In the genomic region with DNA sequence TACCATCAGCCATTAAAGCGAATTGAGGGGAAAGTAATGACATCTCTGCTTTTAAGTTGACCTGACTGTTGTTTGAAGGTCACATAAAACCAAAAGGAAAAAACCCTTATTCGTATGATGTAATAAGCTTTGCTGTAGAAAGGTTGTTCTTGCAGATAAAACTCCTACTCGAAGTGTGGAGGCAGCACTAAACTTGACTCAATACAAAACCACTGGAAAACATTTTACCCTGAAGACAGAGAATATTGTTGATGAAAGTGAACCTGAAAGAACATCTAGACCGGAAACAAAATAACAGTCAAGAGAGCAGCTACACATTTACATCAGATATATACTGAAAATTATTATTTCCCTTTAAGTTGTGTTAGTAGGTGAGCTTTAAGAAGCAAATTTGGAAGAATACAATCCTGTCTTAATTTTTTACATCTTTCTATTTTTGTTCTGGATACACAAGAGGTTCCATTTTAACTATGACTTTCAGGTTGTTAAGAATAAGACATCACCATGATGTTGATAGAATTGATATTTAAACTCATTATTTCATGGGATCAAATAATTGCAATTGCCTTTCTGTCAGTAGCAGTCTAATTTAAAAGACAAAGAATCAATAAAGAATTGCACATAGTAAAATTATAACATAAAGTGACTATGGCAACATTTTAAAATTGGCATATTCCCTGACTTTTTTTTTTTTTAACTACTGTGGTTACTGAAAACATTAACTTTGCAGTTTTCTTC, we compare ENCODE assay signal across 21 cellular contexts. TPM values are rescaled to one million over a fixed set of nuclear protein-coding genes. Genes with fewer than 3 reads are reported as not detected.
DNase-seq lines count a peak whose midpoint lies in the region; ATAC-seq, FAIRE-seq and TF ChIP-seq lines count a peak whose summit lies in the region.
"Had no signal": no experiment of that assay in that cellular context is flagged by ENCODE, and none has a peak within 500 bp of the region (broad histone marks: within the 10 kb centered on the region; RNA-seq: fewer than 3 reads in every experiment).

No MANE protein-coding gene starts in this region.

- DNase-seq in BE2C: no peak
- peak; percentile 7 for DNase-seq in MM.1S
- peak; percentile 30 to 40 for DNase-seq in cardiac fibroblast (ENCODE audit: low read depth in 2 of 2)
- no peak for DNase-seq in mesenchymal stem cell
- DNase-seq in HepG2 (ENCODE audit: low spot score): no peak
- DNase-seq in RPMI8226: no peak
- DNase-seq in NCI-H146 (lab: John Stamatoyannopoulos, UW): no peak
- DNase-seq in trophoblast cell: no peak
- DNase-seq: activated CD4-positive, alpha-beta T cell treated with anti-CD3 and anti-CD28 coated beads, Interleukin-2, amount 10 ng/mL, durations not matched to agents 7 days and 5 days; activated naive CD4-positive, alpha-beta T cell treated with anti-CD3 and anti-CD28 coated beads, Interleukin-2, amount 50 U/mL, for 16 hours; CD8-positive, alpha-beta T cell; dermis blood vessel endothelial cell; DND-41; heart right ventricle; midbrain; NCI-H2029 treated with DMSO at 0.1 percent for 48 hours; NCI-H510A; PC-9; retina; stimulated activated CD4-positive, alpha-beta T cell treated with anti-CD3 and anti-CD28 coated beads, Interleukin-15, amount 100 ng/mL, for 24 hours had no signal

- WGBS in mesenchymal stem cell: 100% methylated on average over 1 of the region's 4 CpGs
- WGBS in HepG2 (ENCODE audit: low lambda C conversion rate): 35% methylated on average over 4 of the region's 4 CpGs
- no CpG with 5 or more reads among the region's 4 CpGs for whole genome bisulfite sequencing in trophoblast cell (ENCODE audit: extremely low coverage, insufficient coverage, insufficient read length)

- CTCF ChIA-PET in HepG2 (lab: Yijun Ruan, JAX; ENCODE audit: low intra/inter-chr PET ratio, low total read pairs): no interaction called here

- no peak overlapping the region for H4K8ac ChIP-seq in mesenchymal stem cell (ENCODE audit: low read length)
- H4K8ac ChIP-seq in trophoblast cell (ENCODE audit: low read depth, low read length): no peak overlapping the region

- H3K79me1 ChIP-seq in mesenchymal stem cell (replicated peaks; ENCODE audit: low read length, poor library complexity, severe bottlenecking) (peaks cover 1% of the 10 kb centered on the region), trophoblast cell (ENCODE audit: low read length) (no peaks in the 10 kb centered on the region)

- H4K20me1 ChIP-seq in MM.1S (ENCODE audit: insufficient read depth, low read length): no peaks in the 10 kb centered on the region
- H4K20me1 ChIP-seq in HepG2 (ENCODE audit: insufficient read depth, low read length): no peaks in the 10 kb centered on the region

- ATAC-seq in HepG2: no peak
- ATAC-seq: CD8-positive, alpha-beta T cell; heart right ventricle had no signal

- no peaks in the 10 kb centered on the region for H3K36me3 ChIP-seq in BE2C
- H3K36me3 ChIP-seq in MM.1S (replicated peaks; ENCODE audit: insufficient read depth, low read length): no peaks in the 10 kb centered on the region
- H3K36me3 ChIP-seq in mesenchymal stem cell (ENCODE audit: control insufficient read depth in 1 of 2, insufficient read depth in 2 of 2, low read depth in 1 of 2, low read length in 2 of 2): peaks cover 0 to 7% of the 10 kb centered on the region in 2 experiments
- no peaks in the 10 kb centered on the region for H3K36me3 ChIP-seq in HepG2 (replicated peaks in 1 of 2; ENCODE audit: control insufficient read depth in 1 of 2, insufficient read depth in 2 of 2, low read length in 2 of 2)
- H3K36me3 ChIP-seq in trophoblast cell (ENCODE audit: control insufficient read depth in 1 of 2, insufficient read depth in 2 of 2, low read length in 2 of 2): no peaks in the 10 kb centered on the region
- H3K36me3 ChIP-seq: heart right ventricle had no signal

- TF ChIP-seq POLR2A in HepG2 (IDR thresholded peaks at IDR 0.05; ENCODE audit: insufficient read depth in 1 of 2, low read depth in 2 of 2, low read length in 2 of 2): no peak

- H2AFZ ChIP-seq in MM.1S (ENCODE audit: low read length) (no peak overlapping the region), mesenchymal stem cell (ENCODE audit: low read depth, low read length) (no peak overlapping the region), HepG2 (ENCODE audit: low read length) (no peak overlapping the region), trophoblast cell (ENCODE audit: insufficient read depth, low read length, poor library complexity) (no peak overlapping the region)
- H2AFZ ChIP-seq: PC-9 had no signal

- TF ChIP-seq EP300 in HepG2 (IDR thresholded peaks at IDR 0.05; ENCODE audit: low read depth in 2 of 2, low read length in 2 of 2) (no peak), HepG2 (CRISPR knock-in tag; IDR thresholded peaks at IDR 0.05; ENCODE audit: borderline replicate concordance) (no peak)

- H3K4ac ChIP-seq in mesenchymal stem cell (ENCODE audit: low read depth in 1 of 2, low read length in 2 of 2) (no peak overlapping the region), trophoblast cell (ENCODE audit: low read depth, low read length) (no peak overlapping the region)

- H2BK12ac ChIP-seq in mesenchymal stem cell (ENCODE audit: low read length in 2 of 2): no peak overlapping the region
- H2BK12ac ChIP-seq in trophoblast cell (ENCODE audit: low read length): no peak overlapping the region

- H3K23ac ChIP-seq in mesenchymal stem cell (ENCODE audit: low read length in 2 of 2): no peak overlapping the region
- no peak overlapping the region for H3K23ac ChIP-seq in trophoblast cell (ENCODE audit: low read length)

- H2BK120ac ChIP-seq in mesenchymal stem cell (ENCODE audit: low read depth, low read length): no peak overlapping the region
- H2BK120ac ChIP-seq in trophoblast cell (ENCODE audit: insufficient read depth, low read length, poor library complexity): no peak overlapping the region

- H2BK5ac ChIP-seq in mesenchymal stem cell (ENCODE audit: low read depth, low read length, poor library complexity, severe bottlenecking) (no peak overlapping the region), trophoblast cell (ENCODE audit: low read depth, low read length, poor library complexity) (no peak overlapping the region)

- POLR2A ChIA-PET in HepG2 (lab: Yijun Ruan, JAX): no interaction called here

- no peak for TF ChIP-seq CTCF in BE2C (IDR thresholded peaks at IDR 0.05; ENCODE audit: low read depth, low read length)
- no peak for TF ChIP-seq CTCF in MM.1S (IDR thresholded peaks at IDR 0.05; ENCODE audit: low read length)
- TF ChIP-seq CTCF in cardiac fibroblast (IDR thresholded peaks at IDR 0.05; ENCODE audit: low read depth, low read length): no peak
- TF ChIP-seq CTCF in HepG2 (CRISPR knock-in tag; IDR thresholded peaks at IDR 0.05): no peak

- no peak overlapping the region for H3K4me2 ChIP-seq in MM.1S (ENCODE audit: low read depth, low read length)
- no peak overlapping the region for H3K4me2 ChIP-seq in mesenchymal stem cell (ENCODE audit: low read length, poor library complexity, severe bottlenecking)
- no peak overlapping the region for H3K4me2 ChIP-seq in HepG2 (ENCODE audit: low read depth, low read length)
- no peak overlapping the region for H3K4me2 ChIP-seq in trophoblast cell (ENCODE audit: low read length)
- H3K4me2 ChIP-seq: PC-9 had no signal

- H3K27ac ChIP-seq in MM.1S (ENCODE audit: low read length) (no peak overlapping the region), mesenchymal stem cell (ENCODE audit: low read length, poor library complexity, severe bottlenecking) (no peak overlapping the region), HepG2 (ENCODE audit: extremely low read length, insufficient read depth, low read length) (no peak overlapping the region), trophoblast cell (ENCODE audit: low read depth, low read length) (no peak overlapping the region)
- H3K27ac ChIP-seq: PC-9 had no signal

- peaks cover 11% of the 10 kb centered on the region; the same call in 1 of the 2 replicates for H3K4me1 ChIP-seq in BE2C
- no peaks in the 10 kb centered on the region for H3K4me1 ChIP-seq in MM.1S (ENCODE audit: low read length)
- H3K4me1 ChIP-seq in mesenchymal stem cell (ENCODE audit: control insufficient read depth, insufficient read depth, low read depth, low read length): no peaks in the 10 kb centered on the region
- no peaks in the 10 kb centered on the region for H3K4me1 ChIP-seq in HepG2 (ENCODE audit: insufficient read depth, low read length)
- H3K4me1 ChIP-seq in trophoblast cell (ENCODE audit: control insufficient read depth in 1 of 2, insufficient read depth in 2 of 2, low read length in 2 of 2): no peaks in the 10 kb centered on the region

- no peaks in the 10 kb centered on the region for H3K27me3 ChIP-seq in BE2C
- no peaks in the 10 kb centered on the region for H3K27me3 ChIP-seq in MM.1S (replicated peaks; ENCODE audit: insufficient read depth, low read length)
- H3K27me3 ChIP-seq in mesenchymal stem cell (ENCODE audit: control insufficient read depth in 1 of 2, insufficient read depth in 1 of 2, low read length in 2 of 2): no peaks in the 10 kb centered on the region
- H3K27me3 ChIP-seq in HepG2 (ENCODE audit: control insufficient read depth in 1 of 2, insufficient read depth in 2 of 2, low read length in 2 of 2): no peaks in the 10 kb centered on the region
- no peaks in the 10 kb centered on the region for H3K27me3 ChIP-seq in trophoblast cell (ENCODE audit: insufficient read depth, low read length)
- H3K27me3 ChIP-seq: heart right ventricle had no signal

- TF ChIP-seq RAD21 in HepG2 (CRISPR knock-in tag; IDR thresholded peaks at IDR 0.05): no peak

- BruUV-seq in HepG2 (replicated peaks; lab: Mats Ljungman, UMichigan): no TSS peak

- H4K91ac ChIP-seq in mesenchymal stem cell (ENCODE audit: low read length) (no peak overlapping the region), trophoblast cell (ENCODE audit: low read depth, low read length) (no peak overlapping the region)

- H3K4me3 ChIP-seq in BE2C (ENCODE audit: low read depth, low read length): peak overlapping the region; percentile 71
- no peak overlapping the region for H3K4me3 ChIP-seq in MM.1S (ENCODE audit: low read length)
- no peak overlapping the region for H3K4me3 ChIP-seq in cardiac fibroblast (replicated peaks in 1 of 2; ENCODE audit: low read depth in 2 of 2, low read length in 2 of 2)
- H3K4me3 ChIP-seq in mesenchymal stem cell (ENCODE audit: insufficient read depth in 1 of 2, low read depth in 1 of 2, low read length in 2 of 2): no peak overlapping the region
- H3K4me3 ChIP-seq in HepG2 (replicated peaks in 1 of 3; ENCODE audit: insufficient read depth in 1 of 3, low read depth in 2 of 3, low read length in 3 of 3): no peak overlapping the region
- no peak overlapping the region for H3K4me3 ChIP-seq in trophoblast cell (ENCODE audit: low read depth, low read length)
- H3K4me3 ChIP-seq: PC-9 had no signal

- FAIRE-seq in HepG2 (lab: Jason Lieb, UNC): no peak
- FAIRE-seq: TTC549 had no signal

- H3K9ac ChIP-seq in MM.1S (ENCODE audit: low read length) (no peak overlapping the region), mesenchymal stem cell (ENCODE audit: low read length) (peak overlapping the region; percentile 92), HepG2 (ENCODE audit: insufficient read depth, low read depth, low read length) (no peak overlapping the region), trophoblast cell (ENCODE audit: low read length) (no peak overlapping the region)

- H3K18ac ChIP-seq in mesenchymal stem cell (ENCODE audit: low read depth in 1 of 2, low read length in 2 of 2): no peak overlapping the region
- no peak overlapping the region for H3K18ac ChIP-seq in trophoblast cell (ENCODE audit: low read length)

- H3F3A ChIP-seq in MM.1S (ENCODE audit: insufficient read depth, low read length): no peaks in the 10 kb centered on the region

- no peaks in the 10 kb centered on the region for H3K9me2 ChIP-seq in MM.1S (replicated peaks; ENCODE audit: insufficient read depth, low read length)

- H3K79me2 ChIP-seq in MM.1S (ENCODE audit: low read length) (no peaks in the 10 kb centered on the region), HepG2 (ENCODE audit: insufficient read depth, low read length) (no peaks in the 10 kb centered on the region), trophoblast cell (ENCODE audit: control insufficient read depth, insufficient read depth, low read length, poor library complexity) (no peaks in the 10 kb centered on the region)

- in situ Hi-C loops in HepG2 (cut with HindIII; ENCODE audit: extremely low pct_ligation_motif_present, low pct_unique_long_range_greater_than_20kb): no loop called here

- no peak overlapping the region for H4K12ac ChIP-seq in trophoblast cell (ENCODE audit: low read depth, low read length)

- H2BK15ac ChIP-seq in mesenchymal stem cell (ENCODE audit: low read depth, poor library complexity, severe bottlenecking): no peak overlapping the region

- no peaks in the 10 kb centered on the region for H3K9me3 ChIP-seq in BE2C
- no peaks in the 10 kb centered on the region for H3K9me3 ChIP-seq in MM.1S (replicated peaks; ENCODE audit: insufficient read depth, low read length)
- no peaks in the 10 kb centered on the region for H3K9me3 ChIP-seq in mesenchymal stem cell (ENCODE audit: control insufficient read depth, low read length)
- H3K9me3 ChIP-seq in HepG2 (ENCODE audit: low read length): no peaks in the 10 kb centered on the region
- H3K9me3 ChIP-seq in trophoblast cell (ENCODE audit: insufficient read depth, low read depth, low read length): no peaks in the 10 kb centered on the region
- H3K9me3 ChIP-seq: heart right ventricle had no signal

- H2AK5ac ChIP-seq in mesenchymal stem cell (ENCODE audit: low read length, severe bottlenecking) (no peak overlapping the region), trophoblast cell (ENCODE audit: low read length) (no peak overlapping the region)

- H3K14ac ChIP-seq in mesenchymal stem cell (ENCODE audit: low read length in 2 of 2) (no peak overlapping the region), trophoblast cell (ENCODE audit: low read length) (no peak overlapping the region)

- intact Hi-C loops in HepG2 (cut with micrococcal nuclease; ENCODE audit: unreplicated experiment): no loop called here

RNA-seq across cellular contexts. Expression of a gene that starts 6.4 kb away (rescaled TPM):
- polyA plus RNA-seq in BE2C (2012; ENCODE audit: insufficient read depth, insufficient read length, low read depth): 51.9 TPM
- polyA plus RNA-seq in mesenchymal stem cell (2013, experiment 1 of 2): 47.3 TPM
- 49.7 TPM for polyA plus RNA-seq in mesenchymal stem cell (2013, experiment 2 of 2)
- 0.24 and 0.48 TPM in 2 replicates for total RNA-seq in HepG2 (2016; rRNA removed; fragmentation: Illumina TruSeq; extraction: Trizol)
- 0.10 TPM in 1 of 2 replicates, not detected in the other for total RNA-seq in HepG2 (2016; cell fraction: cytosol; rRNA removed; fragmentation: Illumina TruSeq; extraction: Trizol; ENCODE audit: low read depth)
- 0.09 and 0.51 TPM in 2 replicates for total RNA-seq in HepG2 (2016; cell fraction: insoluble cytoplasmic fraction; rRNA removed; fragmentation: Illumina TruSeq; extraction: Trizol)
- 0.15 TPM in 1 of 2 replicates, not detected in the other for total RNA-seq in HepG2 (2016; cell fraction: membrane; rRNA removed; fragmentation: Illumina TruSeq; extraction: Trizol)
- 0.47 and 0.50 TPM in 2 replicates for total RNA-seq in HepG2 (2016; cell fraction: nucleus; rRNA removed; fragmentation: Illumina TruSeq; extraction: Trizol)
- 0.04 and 0.08 TPM in 2 replicates for polyA plus RNA-seq in HepG2 (2011; rRNA removed)
- polyA plus RNA-seq in HepG2 (2011; cell fraction: cytosol; rRNA removed): 0.01 and 0.09 TPM in 2 replicates
- 0.28 and 0.42 TPM in 2 replicates for polyA plus RNA-seq in HepG2 (2011; cell fraction: nucleus; rRNA removed)
- 0.21 TPM in 1 of 2 replicates, not detected in the other for polyA plus RNA-seq in HepG2 (2012)
- polyA plus RNA-seq in HepG2 (2016; cell fraction: cytosol; fragmentation: Illumina TruSeq; extraction: Trizol; ENCODE audit: low read depth): not detected in 2 replicates
- polyA plus RNA-seq in HepG2 (2016; cell fraction: insoluble cytoplasmic fraction; fragmentation: Illumina TruSeq; extraction: Trizol; ENCODE audit: low read depth): 0.25 and 0.35 TPM in 2 replicates
- 0.03 TPM in 1 of 2 replicates, not detected in the other for polyA plus RNA-seq in HepG2 (2016; cell fraction: membrane; fragmentation: Illumina TruSeq; extraction: Trizol; ENCODE audit: low read depth)
- polyA plus RNA-seq in HepG2 (2016; cell fraction: nucleus; fragmentation: Illumina TruSeq; extraction: Trizol; ENCODE audit: insufficient read depth, low read depth): 0.15 TPM in 1 of 2 replicates, not detected in the other
- polyA minus RNA-seq in HepG2 (2011; rRNA and poly(A)+ RNA removed; ENCODE audit: low replicate concordance): 0.68 TPM in 1 of 2 replicates, not detected in the other
- not detected in 2 replicates for polyA minus RNA-seq in HepG2 (2011; cell fraction: cytosol; rRNA and poly(A)+ RNA removed)
- 0.87 TPM in 1 of 2 replicates, not detected in the other for polyA minus RNA-seq in HepG2 (2011; cell fraction: nucleus; rRNA and poly(A)+ RNA removed)
- 0.57 and 0.73 TPM in 2 replicates for polyA plus RNA-seq in trophoblast cell (2013)
- total RNA-seq: CD8-positive, alpha-beta T cell had no signal

Comparison
In these comparisons a context has a peak if more than half of its experiments do, and no peak if none do; other contexts are left out.
1. DNase-seq: peak in MM.1S (single experiment) and cardiac fibroblast (2 of 2); none in BE2C (single experiment), mesenchymal stem cell (single experiment), HepG2 (single experiment), RPMI8226 (single experiment), NCI-H146 (single experiment) and trophoblast cell (0 of 2).